ENCODE assay signal across 10 cellular contexts in genomic region chr14:90060965-90061848, GRCh38. TPM values are rescaled to one million over a fixed set of nuclear protein-coding genes. Genes with fewer than 3 reads are reported as not detected.
DNase-seq lines count a peak whose midpoint lies in the region; ATAC-seq and TF ChIP-seq lines count a peak whose summit lies in the region.
"Had no signal": no experiment of that assay in that cellular context is flagged by ENCODE, and none has a peak within 500 bp of the region (broad histone marks: within the 10 kb centered on the region; RNA-seq: fewer than 3 reads in every experiment).

No MANE protein-coding gene starts in this region.

- H3K4me3 Mint-ChIP-seq in GM23338: peak overlapping the region; percentile 81

- H4K20me1 ChIP-seq in DOHH2 (ENCODE audit: control insufficient read depth, insufficient read depth, low read depth, low read length) (no peaks in the 10 kb centered on the region), GM23338 (replicated peaks; ENCODE audit: insufficient read depth) (0 out of 2 replicates have a peak, but pooled peaks cover 3% of the 10 kb centered on the region), SU-DHL-6 (ENCODE audit: low read depth, low read length) (no peaks in the 10 kb centered on the region)

- H3K27ac Mint-ChIP-seq in GM23338: no peak overlapping the region

- no peaks in the 10 kb centered on the region for H3K79me2 ChIP-seq in DOHH2 (ENCODE audit: control insufficient read depth, low read length)
- H3K79me2 ChIP-seq in GM23338 (replicated peaks; ENCODE audit: insufficient read depth): no peaks in the 10 kb centered on the region
- no peaks in the 10 kb centered on the region for H3K79me2 ChIP-seq in SU-DHL-6 (ENCODE audit: insufficient read depth, low read length)
- H3K79me2 ChIP-seq in parathyroid adenoma: no peaks in the 10 kb centered on the region

- peaks cover 26% of the 10 kb centered on the region for H3K4me1 Mint-ChIP-seq in GM23338

- H3K36me3 Mint-ChIP-seq in GM23338 (ENCODE audit: low read depth): no peaks in the 10 kb centered on the region

- H3K27ac ChIP-seq in DOHH2 (ENCODE audit: low read depth, low read length): no peak overlapping the region
- no peak overlapping the region for H3K27ac ChIP-seq in GM23338 (ENCODE audit: low read depth)
- H3K27ac ChIP-seq in SU-DHL-6 (ENCODE audit: low read depth, low read length): no peak overlapping the region
- H3K27ac ChIP-seq in foreskin keratinocyte: no peak overlapping the region
- no peak overlapping the region for H3K27ac ChIP-seq in parathyroid adenoma

- H3K9me2 ChIP-seq in DOHH2 (replicated peaks; ENCODE audit: control insufficient read depth, low read length) (no peaks in the 10 kb centered on the region), GM23338 (ENCODE audit: insufficient read depth) (no peaks in the 10 kb centered on the region), SU-DHL-6 (replicated peaks; ENCODE audit: insufficient read depth, low read length) (no peaks in the 10 kb centered on the region)

- ATAC-seq in GM23338 (peak; percentile 33), foreskin keratinocyte (peak; percentile 8)

- H3K36me3 ChIP-seq in DOHH2 (ENCODE audit: control insufficient read depth, low read length): no peaks in the 10 kb centered on the region
- H3K36me3 ChIP-seq in GM23338 (ENCODE audit: insufficient read depth): no peaks in the 10 kb centered on the region
- no peaks in the 10 kb centered on the region for H3K36me3 ChIP-seq in SU-DHL-6 (ENCODE audit: low read length)
- no peaks in the 10 kb centered on the region for H3K36me3 ChIP-seq in parathyroid adenoma (ENCODE audit: control insufficient read depth, insufficient read depth, low read length)

- H3K4me1 ChIP-seq in DOHH2 (ENCODE audit: control insufficient read depth, low read length): peaks cover 36% of the 10 kb centered on the region
- peaks cover 28% of the 10 kb centered on the region for H3K4me1 ChIP-seq in GM23338 (ENCODE audit: insufficient read depth)
- H3K4me1 ChIP-seq in foreskin keratinocyte: no peaks in the 10 kb centered on the region
- no peaks in the 10 kb centered on the region for H3K4me1 ChIP-seq in parathyroid adenoma

- DNase-seq in GM23338 (ENCODE audit: low spot score) (peak; percentile 63), foreskin keratinocyte (no peak), SW 1271 (lab: John Stamatoyannopoulos, UW) (no peak), SIG-M5 (lab: John Stamatoyannopoulos, UW) (no peak), HPDE6-E6E7 (ENCODE audit: extremely low spot score) (no peak)

- TF ChIP-seq CTCF in DOHH2 (IDR thresholded peaks at IDR 0.05; ENCODE audit: low read depth, low read length, poor library complexity, severe bottlenecking) (no peak), GM23338 (conservative IDR thresholded peaks at IDR 0.05; ENCODE audit: low read depth in 2 of 2) (no peak), SU-DHL-6 (IDR thresholded peaks at IDR 0.05; ENCODE audit: insufficient read depth, low read length, poor library complexity, severe bottlenecking) (no peak), foreskin keratinocyte (conservative IDR thresholded peaks at IDR 0.05) (no peak), parathyroid adenoma (IDR thresholded peaks at IDR 0.05) (no peak)

- H3K9me3 ChIP-seq in DOHH2 (ENCODE audit: control insufficient read depth, insufficient read depth, low read length): peaks cover 4% of the 10 kb centered on the region; the same call in 1 of the 2 replicates
- no peaks in the 10 kb centered on the region for H3K9me3 ChIP-seq in SU-DHL-6 (ENCODE audit: insufficient read depth, low read length)
- no peaks in the 10 kb centered on the region for H3K9me3 ChIP-seq in parathyroid adenoma (ENCODE audit: control insufficient read depth, low read length)

- peaks cover 70% of the 10 kb centered on the region for H3K27me3 ChIP-seq in DOHH2 (ENCODE audit: control insufficient read depth, low read length)
- peaks cover 79% of the 10 kb centered on the region for H3K27me3 ChIP-seq in GM23338 (ENCODE audit: insufficient read depth)
- H3K27me3 ChIP-seq in SU-DHL-6 (ENCODE audit: low read length): no peaks in the 10 kb centered on the region
- H3K27me3 ChIP-seq in foreskin keratinocyte: peaks cover 94% of the 10 kb centered on the region
- no peaks in the 10 kb centered on the region for H3K27me3 ChIP-seq in parathyroid adenoma (ENCODE audit: control insufficient read depth, insufficient read depth, low read length)

- peaks cover 56% of the 10 kb centered on the region for H3K27me3 Mint-ChIP-seq in GM23338 (ENCODE audit: insufficient read depth, low read depth, poor library complexity)

- H3K9ac ChIP-seq in SU-DHL-6 (ENCODE audit: low read length): peak overlapping the region; percentile 60
- H3K9ac ChIP-seq in parathyroid adenoma: no peak overlapping the region

- peak overlapping the region; percentile 98 for H2AFZ ChIP-seq in GM23338
- H2AFZ ChIP-seq in SU-DHL-6 (ENCODE audit: low read depth, low read length, severe bottlenecking): peak overlapping the region; percentile 91
- peak overlapping the region; percentile 81 for H2AFZ ChIP-seq in parathyroid adenoma

- H3K4me3 ChIP-seq in DOHH2 (ENCODE audit: low read length): peak overlapping the region; percentile 40
- H3K4me3 ChIP-seq in GM23338: peak overlapping the region; percentile 86
- H3K4me3 ChIP-seq in SU-DHL-6 (ENCODE audit: insufficient read depth, low read length, poor library complexity, severe bottlenecking): peak overlapping the region; percentile 63
- peak overlapping the region; percentile 48 for H3K4me3 ChIP-seq in parathyroid adenoma (ENCODE audit: low read depth, low read length)

- H3F3A ChIP-seq in DOHH2 (ENCODE audit: control insufficient read depth, insufficient read depth) (peaks cover 4% of the 10 kb centered on the region; the same call in 1 of the 2 replicates), GM23338 (replicated peaks; ENCODE audit: low read depth) (peaks cover 5% of the 10 kb centered on the region; the same call in 1 of the 2 replicates), SU-DHL-6 (ENCODE audit: insufficient read depth) (peaks cover 7% of the 10 kb centered on the region)

- H3K4me2 ChIP-seq in DOHH2 (ENCODE audit: low read length) (peak overlapping the region; percentile 53), GM23338 (peak overlapping the region; percentile 94), SU-DHL-6 (ENCODE audit: low read depth, low read length, poor library complexity, severe bottlenecking) (peak overlapping the region; percentile 75), parathyroid adenoma (ENCODE audit: low read length) (peak overlapping the region; percentile 74)

- H3K9me3 Mint-ChIP-seq in GM23338: no peaks in the 10 kb centered on the region

TF ChIP-seq in GM23338, 12 proteins besides CTCF, POLR2A, EP300 and RAD21:
- TF ChIP-seq ETS1 (IDR thresholded peaks at IDR 0.05) (no peak), ZNF331 (CRISPR knock-in tag; IDR thresholded peaks at IDR 0.05; ENCODE audit: low read depth) (no peak), EZH2 (IDR thresholded peaks at IDR 0.05; ENCODE audit: low read depth, unreplicated experiment) (peak; percentile 80), JUNB (IDR thresholded peaks at IDR 0.05; ENCODE audit: unreplicated experiment) (no peak)

RNA-seq across cellular contexts. Expression of gene KCNK13, which starts 0.6 kb away (rescaled TPM):
- total RNA-seq in GM23338 (2014; rRNA removed; shearing (Covaris generic)): 0.89 and 1.0 TPM in 2 replicates
- polyA plus RNA-seq in GM23338 (2016; fragmentation: Nextera tagmentation; extraction: Ambion mirVana) (0.21 and 0.42 TPM in 2 replicates), foreskin keratinocyte (0.02 TPM in 1 of 2 replicates, not detected in the other)
- total RNA-seq in foreskin keratinocyte: not detected in 2 replicates
- total RNA-seq: myocyte, NCI-H460 had no signal
